In genomic region chr15:54273928-54274327, GRCh38 we compare ENCODE assay signal across 14 cellular contexts.
A peak's percentile ranks its signal among the peaks of the same experiment; 100 is the strongest.
DNase-seq lines count a peak whose midpoint lies in the region; ATAC-seq, FAIRE-seq and TF ChIP-seq lines count a peak whose summit lies in the region.
"Had no signal": no experiment of that assay in that cellular context is flagged by ENCODE, and none has a peak within 500 bp of the region (broad histone marks: within the 10 kb centered on the region; RNA-seq: fewer than 3 reads in every experiment).

No MANE protein-coding gene starts in this region.

- no peak overlapping the region for H3K4me3 Mint-ChIP-seq in progenitor cell of endocrine pancreas (ENCODE audit: low read depth)

- no peaks in the 10 kb centered on the region for H3K9me3 ChIP-seq in Loucy (ENCODE audit: insufficient read depth, low read depth, low read length)
- H3K9me3 ChIP-seq in WERI-Rb-1 (ENCODE audit: severe bottlenecking) = no peaks in the 10 kb centered on the region
- H3K9me3 ChIP-seq: ascending aorta, tibial nerve had no signal

- TF ChIP-seq CTCF in Loucy (conservative IDR thresholded peaks at IDR 0.05; ENCODE audit: low read length) (peak; percentile 67), WERI-Rb-1 (IDR thresholded peaks at IDR 0.05; ENCODE audit: low read depth, low read length) (peak; percentile 55), progenitor cell of endocrine pancreas (IDR thresholded peaks at IDR 0.05; ENCODE audit: unreplicated experiment) (peak; percentile 23)

- H3K36me3 Mint-ChIP-seq in progenitor cell of endocrine pancreas (ENCODE audit: insufficient read depth) = no peaks in the 10 kb centered on the region

- H3K27me3 ChIP-seq in Loucy (ENCODE audit: insufficient read depth, low read length, poor library complexity, severe bottlenecking) (no peaks in the 10 kb centered on the region), WERI-Rb-1 (ENCODE audit: insufficient read depth, low read depth, severe bottlenecking) (peaks cover 2% of the 10 kb centered on the region)
- H3K27me3 ChIP-seq: ascending aorta, tibial nerve had no signal

- no peak for ATAC-seq in HG02938 (IDR thresholded peaks at IDR 0.05; ENCODE audit: unreplicated experiment)
- no peak for ATAC-seq in esophagus mucosa
- ATAC-seq: activated CD4-positive, CD25-positive, alpha-beta regulatory T cell treated with anti-CD3 and anti-CD28 coated beads, Interleukin-2, amount 50 U/mL, for 24 hours had no signal

- H3K27ac Mint-ChIP-seq in progenitor cell of endocrine pancreas = no peak overlapping the region

- H3K27ac ChIP-seq in WERI-Rb-1 = no peak overlapping the region
- H3K27ac ChIP-seq: ascending aorta, tibial nerve had no signal

- no peak overlapping the region for H3K4me2 ChIP-seq in Loucy (ENCODE audit: low read depth, low read length, poor library complexity, severe bottlenecking)

- H3K27me3 Mint-ChIP-seq in progenitor cell of endocrine pancreas = no peaks in the 10 kb centered on the region

- no peaks in the 10 kb centered on the region for H3K79me2 ChIP-seq in Loucy (ENCODE audit: insufficient read depth, low read length)

- H2AFZ ChIP-seq in Loucy (ENCODE audit: low read length) = no peak overlapping the region

- H3K36me3 ChIP-seq in Loucy (ENCODE audit: insufficient read depth, low read length) = no peaks in the 10 kb centered on the region
- no peaks in the 10 kb centered on the region for H3K36me3 ChIP-seq in WERI-Rb-1
- H3K36me3 ChIP-seq: ascending aorta, tibial nerve had no signal

- no peaks in the 10 kb centered on the region for H3K4me1 ChIP-seq in Loucy (ENCODE audit: insufficient read depth, low read length, poor library complexity, severe bottlenecking)
- H3K4me1 ChIP-seq: ascending aorta, tibial nerve had no signal

- no peak overlapping the region for H3K4me3 ChIP-seq in Loucy (ENCODE audit: low read length, poor library complexity, severe bottlenecking)
- H3K4me3 ChIP-seq in WERI-Rb-1 (ENCODE audit: low read depth, low read length) = no peak overlapping the region
- H3K4me3 ChIP-seq: ascending aorta, tibial nerve had no signal

- H3K9ac ChIP-seq in Loucy (ENCODE audit: low read depth, low read length, poor library complexity, severe bottlenecking) = no peak overlapping the region

- H3K9me3 Mint-ChIP-seq in progenitor cell of endocrine pancreas (ENCODE audit: low read depth) = no peaks in the 10 kb centered on the region

- no peaks in the 10 kb centered on the region for H3K9me2 ChIP-seq in Loucy (replicated peaks; ENCODE audit: low read depth, low read length)

- H3K4me1 Mint-ChIP-seq in progenitor cell of endocrine pancreas (ENCODE audit: low read depth) = no peaks in the 10 kb centered on the region

- no peaks in the 10 kb centered on the region for H4K20me1 ChIP-seq in Loucy (ENCODE audit: insufficient read depth, low read length, poor library complexity, severe bottlenecking)

- peak; percentile 0 for DNase-seq in NCI-H748 (lab: John Stamatoyannopoulos, UW; ENCODE audit: unreplicated experiment)
- no peak for DNase-seq in NCI-H748 treated with DMSO at 0.1 percent for 48 hours (lab: John Stamatoyannopoulos, UW)
- DNase-seq in WERI-Rb-1 = peak; percentile 33
- no peak for DNase-seq in progenitor cell of endocrine pancreas (ENCODE audit: low spot score, unreplicated experiment)
- no peak for DNase-seq in urothelium cell line (ENCODE audit: low spot score)
- DNase-seq: EL, NCI-H2171, SIG-M5 had no signal

- FAIRE-seq in urothelium cell line (lab: Jason Lieb, UNC) = no peak

- no peaks in the 10 kb centered on the region for H3F3A ChIP-seq in Loucy (ENCODE audit: low read depth)

Comparison
In these comparisons a context has a peak if more than half of its experiments do, and no peak if none do; other contexts are left out.
1. DNase-seq: peak in NCI-H748 (single experiment) and WERI-Rb-1 (single experiment); none in NCI-H748 treated with DMSO at 0.1 percent for 48 hours (single experiment), progenitor cell of endocrine pancreas (single experiment) and urothelium cell line (single experiment).
2. Peak in every context shown above with its lines, with median percentiles within 50 percentile points of each other: CTCF ChIP-seq.